Comparison of ENCODE assay signal across 1 cellular context in genomic region chr1:54312874-54313316, GRCh38.
TF ChIP-seq lines count a peak whose summit lies in the region.

No MANE protein-coding gene starts in this region.

TF ChIP-seq in GM23338, 12 proteins besides CTCF, POLR2A, EP300 and RAD21 (continued from another document):
- TF ChIP-seq ZNF462 (CRISPR knock-in tag; IDR thresholded peaks at IDR 0.05) = no peak
- no peak for TF ChIP-seq ZNF331 (CRISPR knock-in tag; IDR thresholded peaks at IDR 0.05; ENCODE audit: low read depth)
- TF ChIP-seq EZH2phosphoT487 (IDR thresholded peaks at IDR 0.05; ENCODE audit: unreplicated experiment) = no peak
- TF ChIP-seq ZNF114 (CRISPR knock-in tag; IDR thresholded peaks at IDR 0.05) = no peak
